1 cellular context compared by ENCODE assay signal in the genomic region with DNA sequence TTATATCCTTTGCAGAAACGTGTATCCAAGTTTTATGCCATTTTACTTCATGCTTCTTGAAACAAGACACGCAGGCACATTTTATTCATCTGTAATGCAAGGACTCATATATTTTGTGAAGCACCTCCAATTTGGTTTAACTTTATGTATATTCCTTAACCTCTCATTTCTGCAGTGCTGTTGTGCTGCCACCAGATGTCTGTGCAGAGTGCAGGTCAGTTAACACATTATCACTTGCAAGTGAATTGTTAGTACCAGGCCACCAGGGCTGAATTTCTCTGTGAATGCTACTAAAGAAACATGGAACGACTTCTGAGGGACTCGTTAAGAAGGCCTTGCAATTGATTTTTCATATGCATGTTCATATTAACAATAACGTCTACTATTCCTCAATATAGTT.
TF ChIP-seq lines count a peak whose summit lies in the region.

No MANE protein-coding gene starts in this region.

TF ChIP-seq in SK-N-SH treated with all-trans-retinoic acid at 6 μM for 48 hours, 23 proteins besides CTCF, POLR2A, EP300 and RAD21 (continued from another document):
- TF ChIP-seq, protein P1, sequence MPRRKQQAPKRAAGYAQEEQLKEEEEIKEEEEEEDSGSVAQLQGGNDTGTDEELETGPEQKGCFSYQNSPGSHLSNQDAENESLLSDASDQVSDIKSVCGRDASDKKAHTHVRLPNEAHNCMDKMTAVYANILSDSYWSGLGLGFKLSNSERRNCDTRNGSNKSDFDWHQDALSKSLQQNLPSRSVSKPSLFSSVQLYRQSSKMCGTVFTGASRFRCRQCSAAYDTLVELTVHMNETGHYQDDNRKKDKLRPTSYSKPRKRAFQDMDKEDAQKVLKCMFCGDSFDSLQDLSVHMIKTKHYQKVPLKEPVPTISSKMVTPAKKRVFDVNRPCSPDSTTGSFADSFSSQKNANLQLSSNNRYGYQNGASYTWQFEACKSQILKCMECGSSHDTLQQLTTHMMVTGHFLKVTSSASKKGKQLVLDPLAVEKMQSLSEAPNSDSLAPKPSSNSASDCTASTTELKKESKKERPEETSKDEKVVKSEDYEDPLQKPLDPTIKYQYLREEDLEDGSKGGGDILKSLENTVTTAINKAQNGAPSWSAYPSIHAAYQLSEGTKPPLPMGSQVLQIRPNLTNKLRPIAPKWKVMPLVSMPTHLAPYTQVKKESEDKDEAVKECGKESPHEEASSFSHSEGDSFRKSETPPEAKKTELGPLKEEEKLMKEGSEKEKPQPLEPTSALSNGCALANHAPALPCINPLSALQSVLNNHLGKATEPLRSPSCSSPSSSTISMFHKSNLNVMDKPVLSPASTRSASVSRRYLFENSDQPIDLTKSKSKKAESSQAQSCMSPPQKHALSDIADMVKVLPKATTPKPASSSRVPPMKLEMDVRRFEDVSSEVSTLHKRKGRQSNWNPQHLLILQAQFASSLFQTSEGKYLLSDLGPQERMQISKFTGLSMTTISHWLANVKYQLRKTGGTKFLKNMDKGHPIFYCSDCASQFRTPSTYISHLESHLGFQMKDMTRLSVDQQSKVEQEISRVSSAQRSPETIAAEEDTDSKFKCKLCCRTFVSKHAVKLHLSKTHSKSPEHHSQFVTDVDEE (CRISPR knock-in tag; IDR thresholded peaks at IDR 0.05) = no peak
- TF ChIP-seq ZFP3 (CRISPR knock-in tag; IDR thresholded peaks at IDR 0.05) (no peak), TOX (CRISPR knock-in tag; IDR thresholded peaks at IDR 0.05; ENCODE audit: borderline replicate concordance) (no peak), BACH2 (CRISPR knock-in tag; IDR thresholded peaks at IDR 0.05; ENCODE audit: borderline replicate concordance) (no peak), ESRRG (CRISPR knock-in tag; IDR thresholded peaks at IDR 0.05) (no peak), ZNF565 (CRISPR knock-in tag; conservative IDR thresholded peaks at IDR 0.05; ENCODE audit: low read depth) (no peak), ZNF70 (CRISPR knock-in tag; IDR thresholded peaks at IDR 0.05) (no peak), ZFP30 (CRISPR knock-in tag; IDR thresholded peaks at IDR 0.05) (no peak), ZNF8 (CRISPR knock-in tag; IDR thresholded peaks at IDR 0.05) (no peak), CSDC2 (CRISPR knock-in tag; IDR thresholded peaks at IDR 0.05) (no peak), GLIS3 (CRISPR knock-in tag; IDR thresholded peaks at IDR 0.05) (no peak)
- TF ChIP-seq, protein P2, sequence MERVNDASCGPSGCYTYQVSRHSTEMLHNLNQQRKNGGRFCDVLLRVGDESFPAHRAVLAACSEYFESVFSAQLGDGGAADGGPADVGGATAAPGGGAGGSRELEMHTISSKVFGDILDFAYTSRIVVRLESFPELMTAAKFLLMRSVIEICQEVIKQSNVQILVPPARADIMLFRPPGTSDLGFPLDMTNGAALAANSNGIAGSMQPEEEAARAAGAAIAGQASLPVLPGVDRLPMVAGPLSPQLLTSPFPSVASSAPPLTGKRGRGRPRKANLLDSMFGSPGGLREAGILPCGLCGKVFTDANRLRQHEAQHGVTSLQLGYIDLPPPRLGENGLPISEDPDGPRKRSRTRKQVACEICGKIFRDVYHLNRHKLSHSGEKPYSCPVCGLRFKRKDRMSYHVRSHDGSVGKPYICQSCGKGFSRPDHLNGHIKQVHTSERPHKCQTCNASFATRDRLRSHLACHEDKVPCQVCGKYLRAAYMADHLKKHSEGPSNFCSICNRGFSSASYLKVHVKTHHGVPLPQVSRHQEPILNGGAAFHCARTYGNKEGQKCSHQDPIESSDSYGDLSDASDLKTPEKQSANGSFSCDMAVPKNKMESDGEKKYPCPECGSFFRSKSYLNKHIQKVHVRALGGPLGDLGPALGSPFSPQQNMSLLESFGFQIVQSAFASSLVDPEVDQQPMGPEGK (CRISPR knock-in tag; IDR thresholded peaks at IDR 0.05; ENCODE audit: borderline replicate concordance) = no peak
- TF ChIP-seq, protein P3, sequence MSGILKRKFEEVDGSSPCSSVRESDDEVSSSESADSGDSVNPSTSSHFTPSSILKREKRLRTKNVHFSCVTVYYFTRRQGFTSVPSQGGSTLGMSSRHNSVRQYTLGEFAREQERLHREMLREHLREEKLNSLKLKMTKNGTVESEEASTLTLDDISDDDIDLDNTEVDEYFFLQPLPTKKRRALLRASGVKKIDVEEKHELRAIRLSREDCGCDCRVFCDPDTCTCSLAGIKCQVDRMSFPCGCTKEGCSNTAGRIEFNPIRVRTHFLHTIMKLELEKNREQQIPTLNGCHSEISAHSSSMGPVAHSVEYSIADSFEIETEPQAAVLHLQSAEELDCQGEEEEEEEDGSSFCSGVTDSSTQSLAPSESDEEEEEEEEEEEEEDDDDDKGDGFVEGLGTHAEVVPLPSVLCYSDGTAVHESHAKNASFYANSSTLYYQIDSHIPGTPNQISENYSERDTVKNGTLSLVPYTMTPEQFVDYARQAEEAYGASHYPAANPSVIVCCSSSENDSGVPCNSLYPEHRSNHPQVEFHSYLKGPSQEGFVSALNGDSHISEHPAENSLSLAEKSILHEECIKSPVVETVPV (CRISPR knock-in tag; IDR thresholded peaks at IDR 0.05) = no peak
- TF ChIP-seq, protein P4, sequence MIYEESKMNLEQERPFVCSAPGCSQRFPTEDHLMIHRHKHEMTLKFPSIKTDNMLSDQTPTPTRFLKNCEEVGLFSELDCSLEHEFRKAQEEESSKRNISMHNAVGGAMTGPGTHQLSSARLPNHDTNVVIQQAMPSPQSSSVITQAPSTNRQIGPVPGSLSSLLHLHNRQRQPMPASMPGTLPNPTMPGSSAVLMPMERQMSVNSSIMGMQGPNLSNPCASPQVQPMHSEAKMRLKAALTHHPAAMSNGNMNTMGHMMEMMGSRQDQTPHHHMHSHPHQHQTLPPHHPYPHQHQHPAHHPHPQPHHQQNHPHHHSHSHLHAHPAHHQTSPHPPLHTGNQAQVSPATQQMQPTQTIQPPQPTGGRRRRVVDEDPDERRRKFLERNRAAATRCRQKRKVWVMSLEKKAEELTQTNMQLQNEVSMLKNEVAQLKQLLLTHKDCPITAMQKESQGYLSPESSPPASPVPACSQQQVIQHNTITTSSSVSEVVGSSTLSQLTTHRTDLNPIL (CRISPR knock-in tag; IDR thresholded peaks at IDR 0.05; ENCODE audit: low read depth) = no peak
